ENCODE assay signal across 17 cellular contexts in genomic region chr1:51689643-51690042, GRCh38.
DNase-seq lines count a peak whose midpoint lies in the region; ATAC-seq and TF ChIP-seq lines count a peak whose summit lies in the region.
"Had no signal": no experiment of that assay in that cellular context is flagged by ENCODE, and none has a peak within 500 bp of the region (broad histone marks: within the 10 kb centered on the region; RNA-seq: fewer than 3 reads in every experiment).

No MANE protein-coding gene starts in this region.

- H2BK15ac ChIP-seq in neuronal stem cell (ENCODE audit: low read length) = no peak overlapping the region

- intact Hi-C loops in A673 (cut with micrococcal nuclease; ENCODE audit: unreplicated experiment) = no loop called here
- intact Hi-C loops in mammary epithelial cell (cut with micrococcal nuclease) = loop anchor here (5.0 kb wide), 1 partner anchor 52 kb away; no protein-coding TSS in a partner anchor
- intact Hi-C loops in activated CD8-positive, alpha-beta T cell treated with anti-CD3 and anti-CD28 coated beads for 36 hours (cut with micrococcal nuclease) = no loop called here

- H2BK12ac ChIP-seq in neuronal stem cell (ENCODE audit: low read length) = no peak overlapping the region

- H3K9ac ChIP-seq in HUES48 (ENCODE audit: low read depth, low read length) = no peak overlapping the region
- H3K9ac ChIP-seq in mammary epithelial cell (ENCODE audit: insufficient read depth, low read length) = peak overlapping the region; percentile 73
- no peak overlapping the region for H3K9ac ChIP-seq in neuronal stem cell (ENCODE audit: low read depth, low read length, poor library complexity)
- H3K9ac ChIP-seq: KMS-11, neural progenitor cell had no signal

- dilution Hi-C loops in mammary epithelial cell (cut with HindIII; ENCODE audit: low sequenced_read_pairs) = no loop called here

- no TSS peak for BruUV-seq in A673 (replicated peaks; lab: Mats Ljungman, UMichigan)
- no TSS peak for BruUV-seq in mammary epithelial cell (replicated peaks; lab: Mats Ljungman, UMichigan)

- no peak overlapping the region for H3K23ac ChIP-seq in neuronal stem cell (ENCODE audit: low read depth, low read length, poor library complexity)

- DNase-seq in A673 (ENCODE audit: low spot score) = no peak
- DNase-seq in mammary epithelial cell = no peak
- DNase-seq in neuronal stem cell (ENCODE audit: low spot score) = peak; percentile 11
- DNase-seq in activated CD8-positive, alpha-beta T cell treated with anti-CD3 and anti-CD28 coated beads for 36 hours = no peak
- no peak for DNase-seq in Kasumi-1 (lab: John Stamatoyannopoulos, UW)
- no peak for DNase-seq in NCI-H146 treated with DMSO at 0.1 percent for 48 hours (lab: John Stamatoyannopoulos, UW; ENCODE audit: unreplicated experiment)
- DNase-seq: activated CD4-positive, alpha-beta T cell treated with anti-CD3 and anti-CD28 coated beads for 48 hours; activated CD8-positive, alpha-beta memory T cell treated with anti-CD3 and anti-CD28 coated beads, Interleukin-2, amount 50 U/mL, for 4 hours; activated gamma-delta T cell; effector memory CD4-positive, alpha-beta T cell; NCI-H1092 treated with DMSO at 0.1 percent for 48 hours had no signal

- H3K4me3 Mint-ChIP-seq in activated CD8-positive, alpha-beta T cell treated with anti-CD3 and anti-CD28 coated beads for 36 hours = no peak overlapping the region
- H3K4me3 Mint-ChIP-seq: neural progenitor cell; stimulated activated naive CD8-positive, alpha-beta T cell treated with anti-CD3 and anti-CD28 coated beads, Interleukin-15, Interleukin-2, amounts not matched to agents 100 ng/mL and 50 ng/mL, for 24 hours had no signal

- H3K4me1 ChIP-seq in A673 (ENCODE audit: insufficient read depth, low read length, poor library complexity, severe bottlenecking) (peaks cover 21% of the 10 kb centered on the region), HUES48 (ENCODE audit: control insufficient read depth, insufficient read depth, low read length) (peaks cover 17% of the 10 kb centered on the region), mammary epithelial cell (ENCODE audit: insufficient read depth, low read length) (peaks cover 61% of the 10 kb centered on the region), neuronal stem cell (ENCODE audit: control insufficient read depth in 2 of 2, insufficient read depth in 1 of 2, low read depth in 1 of 2, low read length in 2 of 2) (peaks cover 2 to 10% of the 10 kb centered on the region in 2 donors)
- H3K4me1 ChIP-seq: neural progenitor cell had no signal

- no peaks in the 10 kb centered on the region for H3K79me1 ChIP-seq in neuronal stem cell (ENCODE audit: low read depth, low read length)

- in situ Hi-C loops in mammary epithelial cell (cut with MboI; ENCODE audit: low sequenced_read_pairs in 2 of 2) = no loop called here

- CTCF ChIA-PET in A673 (lab: Charles Lee) (no interaction called here), mammary epithelial cell (lab: Charles Lee; ENCODE audit: low non-redundant PET) (no interaction called here)
- CTCF ChIA-PET in activated CD8-positive, alpha-beta T cell treated with anti-CD3 and anti-CD28 coated beads for 36 hours (lab: Charles Lee) = interaction anchor here (1.2 kb wide), 1 partner anchor 10 kb away, joined by 3 read pairs; no protein-coding TSS in a partner anchor

- peaks cover 33% of the 10 kb centered on the region for H3K79me2 ChIP-seq in mammary epithelial cell (ENCODE audit: insufficient read depth, low read length)

- no peak overlapping the region for H3K4ac ChIP-seq in neuronal stem cell (ENCODE audit: low read length)

- H2AFZ ChIP-seq in mammary epithelial cell (ENCODE audit: low read depth, low read length) (no peak overlapping the region), neuronal stem cell (ENCODE audit: low read length) (no peak overlapping the region)
- H2AFZ ChIP-seq: neural progenitor cell had no signal

- POLR2A ChIA-PET in A673 (lab: Charles Lee; ENCODE audit: low non-redundant PET) = no interaction called here
- POLR2A ChIA-PET in activated CD8-positive, alpha-beta T cell treated with anti-CD3 and anti-CD28 coated beads for 36 hours (lab: Charles Lee) = no interaction called here

- H3K4me1 Mint-ChIP-seq in activated CD8-positive, alpha-beta T cell treated with anti-CD3 and anti-CD28 coated beads for 36 hours (ENCODE audit: low read depth) = peaks cover 12% of the 10 kb centered on the region

- no peak overlapping the region for H3K14ac ChIP-seq in neuronal stem cell (ENCODE audit: low read length)

- H3K4me3 ChIP-seq in A673 (ENCODE audit: low read depth, low read length, poor library complexity, severe bottlenecking) (no peak overlapping the region), HUES48 (ENCODE audit: low read depth, low read length) (no peak overlapping the region), mammary epithelial cell (replicated peaks in 1 of 3; ENCODE audit: insufficient read depth in 1 of 3, low read depth in 2 of 3, low read length in 3 of 3) (no peak overlapping the region), neuronal stem cell (ENCODE audit: low read length in 2 of 2) (no peak overlapping the region)
- H3K4me3 ChIP-seq: HAP-1, neural progenitor cell had no signal

- H3K18ac ChIP-seq in neuronal stem cell (ENCODE audit: low read length) = no peak overlapping the region

- no peak overlapping the region for H2BK5ac ChIP-seq in neuronal stem cell (ENCODE audit: low read length)

- H4K20me1 ChIP-seq in mammary epithelial cell (ENCODE audit: insufficient read depth, low read length) = no peaks in the 10 kb centered on the region

- no peak overlapping the region for H2BK120ac ChIP-seq in neuronal stem cell (ENCODE audit: low read depth, low read length)

- H3K9me3 Mint-ChIP-seq in activated CD8-positive, alpha-beta T cell treated with anti-CD3 and anti-CD28 coated beads for 36 hours = no peaks in the 10 kb centered on the region
- H3K9me3 Mint-ChIP-seq: neural progenitor cell; stimulated activated naive CD8-positive, alpha-beta T cell treated with anti-CD3 and anti-CD28 coated beads, Interleukin-15, Interleukin-2, amounts not matched to agents 100 ng/mL and 50 ng/mL, for 24 hours had no signal

- peak overlapping the region; percentile 43 for H3K27ac ChIP-seq in A673 (ENCODE audit: low read depth, low read length, poor library complexity, severe bottlenecking)
- peak overlapping the region; percentile 38 for H3K27ac ChIP-seq in HUES48 (ENCODE audit: low read depth, low read length)
- peak overlapping the region; percentile 99 for H3K27ac ChIP-seq in mammary epithelial cell (ENCODE audit: insufficient read depth, low read depth, low read length)
- H3K27ac ChIP-seq in neuronal stem cell (replicated peaks; ENCODE audit: low read length) = no peak overlapping the region
- H3K27ac ChIP-seq: KMS-11, neural progenitor cell had no signal

- no peaks in the 10 kb centered on the region for H3K27me3 Mint-ChIP-seq in activated CD8-positive, alpha-beta T cell treated with anti-CD3 and anti-CD28 coated beads for 36 hours
- H3K27me3 Mint-ChIP-seq: stimulated activated naive CD8-positive, alpha-beta T cell treated with anti-CD3 and anti-CD28 coated beads, Interleukin-15, Interleukin-2, amounts not matched to agents 100 ng/mL and 50 ng/mL, for 24 hours had no signal

- no peaks in the 10 kb centered on the region for H3K36me3 Mint-ChIP-seq in activated CD8-positive, alpha-beta T cell treated with anti-CD3 and anti-CD28 coated beads for 36 hours (ENCODE audit: low read depth)
- H3K36me3 Mint-ChIP-seq: neural progenitor cell had no signal

- H3K27ac Mint-ChIP-seq in activated CD8-positive, alpha-beta T cell treated with anti-CD3 and anti-CD28 coated beads for 36 hours = no peak overlapping the region
- H3K27ac Mint-ChIP-seq: neural progenitor cell; stimulated activated naive CD8-positive, alpha-beta T cell treated with anti-CD3 and anti-CD28 coated beads, Interleukin-15, Interleukin-2, amounts not matched to agents 100 ng/mL and 50 ng/mL, for 24 hours had no signal

- ATAC-seq in activated CD8-positive, alpha-beta T cell treated with anti-CD3 and anti-CD28 coated beads for 36 hours = no peak
- no peak for ATAC-seq in GM19023 (IDR thresholded peaks at IDR 0.05; ENCODE audit: unreplicated experiment)

- no peak overlapping the region for H2AK5ac ChIP-seq in neuronal stem cell (ENCODE audit: low read depth, low read length)

- H3K36me3 ChIP-seq in A673 (ENCODE audit: insufficient read depth, low read length, poor library complexity, severe bottlenecking) (no peaks in the 10 kb centered on the region), HUES48 (ENCODE audit: control insufficient read depth, insufficient read depth, low read length) (no peaks in the 10 kb centered on the region), mammary epithelial cell (ENCODE audit: insufficient read depth, low read length) (no peaks in the 10 kb centered on the region), neuronal stem cell (replicated peaks in 1 of 2; ENCODE audit: control insufficient read depth in 2 of 2, insufficient read depth in 2 of 2, low read length in 2 of 2) (no peaks in the 10 kb centered on the region)
- H3K36me3 ChIP-seq: HAP-1, neural progenitor cell had no signal

- TF ChIP-seq CTCF in A673 (conservative IDR thresholded peaks at IDR 0.05; ENCODE audit: low read depth, low read length) (no peak), mammary epithelial cell (conservative IDR thresholded peaks at IDR 0.05 in 1 of 2, IDR thresholded peaks at IDR 0.05 in 1 of 2; ENCODE audit: extremely low read depth in 1 of 2, insufficient read depth in 1 of 2, low read depth in 1 of 2, low read length in 2 of 2) (no peak)
- TF ChIP-seq CTCF in activated CD8-positive, alpha-beta T cell treated with anti-CD3 and anti-CD28 coated beads for 36 hours (IDR thresholded peaks at IDR 0.05) = no peak

- H3K27me3 ChIP-seq in A673 (replicated peaks; ENCODE audit: insufficient read depth, low read depth, low read length, poor library complexity) = no peaks in the 10 kb centered on the region
- no peaks in the 10 kb centered on the region for H3K27me3 ChIP-seq in HUES48 (ENCODE audit: control insufficient read depth, insufficient read depth, low read length)
- no peaks in the 10 kb centered on the region for H3K27me3 ChIP-seq in mammary epithelial cell (ENCODE audit: insufficient read depth, low read length)
- no peaks in the 10 kb centered on the region for H3K27me3 ChIP-seq in neuronal stem cell (ENCODE audit: control insufficient read depth in 3 of 3, insufficient read depth in 3 of 3, low read depth in 1 of 3, low read length in 3 of 3)
- H3K27me3 ChIP-seq: neural progenitor cell had no signal

- peak overlapping the region; percentile 75 for H3K4me2 ChIP-seq in mammary epithelial cell (ENCODE audit: insufficient read depth, low read depth, low read length)
- no peak overlapping the region for H3K4me2 ChIP-seq in neuronal stem cell (ENCODE audit: insufficient read depth, low read length, poor library complexity, severe bottlenecking)
- H3K4me2 ChIP-seq: KMS-11, neural progenitor cell had no signal

- H3K9me3 ChIP-seq in A673 (ENCODE audit: low read depth, low read length, poor library complexity, severe bottlenecking) = no peaks in the 10 kb centered on the region
- H3K9me3 ChIP-seq in HUES48 (ENCODE audit: control insufficient read depth, insufficient read depth, low read length) = no peaks in the 10 kb centered on the region
- no peaks in the 10 kb centered on the region for H3K9me3 ChIP-seq in mammary epithelial cell (replicated peaks; ENCODE audit: insufficient read depth, low read length)
- no peaks in the 10 kb centered on the region for H3K9me3 ChIP-seq in neuronal stem cell (replicated peaks in 1 of 2; ENCODE audit: control insufficient read depth in 2 of 2, insufficient read depth in 1 of 2, low read depth in 1 of 2, low read length in 2 of 2)
- H3K9me3 ChIP-seq: HAP-1 had no signal

- H4K91ac ChIP-seq in neuronal stem cell (ENCODE audit: low read depth, low read length, poor library complexity) = no peak overlapping the region

- no peak overlapping the region for H4K8ac ChIP-seq in neuronal stem cell (ENCODE audit: low read depth, low read length)
